ENCODE assay signal across 8 cellular contexts in genomic region chr20:59042796-59043621, GRCh38. TPM values are rescaled to one million over a fixed set of nuclear protein-coding genes. Genes with fewer than 3 reads are reported as not detected.
DNase-seq lines count a peak whose midpoint lies in the region; ATAC-seq and TF ChIP-seq lines count a peak whose summit lies in the region.

No MANE protein-coding gene starts in this region.

- ATAC-seq in HG02798 (IDR thresholded peaks at IDR 0.05; ENCODE audit: poor library complexity, unreplicated experiment), result peak; percentile 96

- H3K27ac ChIP-seq in left ventricle myocardium inferior (replicated peaks) (peak overlapping the region; percentile 88), prostate gland (peak overlapping the region; percentile 71 to 72)

- in situ Hi-C loops in GM13976 (cut with MboI; ENCODE audit: low sequenced_read_pairs, unreplicated experiment), result no loop called here

- peak; percentile 99 for DNase-seq in GM13976 (ENCODE audit: low spot score)
- DNase-seq in NCI-H1436 treated with DMSO at 0.1 percent for 48 hours (lab: John Stamatoyannopoulos, UW), result peak; percentile 33
- peak; percentile 90 for DNase-seq in T follicular helper cell (ENCODE audit: low read depth)
- DNase-seq in amniotic epithelial cell (ENCODE audit: low read depth), result peak; percentile 76
- DNase-seq in left ventricle myocardium inferior, result peak; percentile 93
- DNase-seq in prostate gland (ENCODE audit: low spot score), result peak; percentile 86
- DNase-seq in ureter (ENCODE audit: low spot score), result peak; percentile 92

- peak overlapping the region; percentile 88 for H3K4me3 ChIP-seq in left ventricle myocardium inferior
- peak overlapping the region; percentile 90 to 93 for H3K4me3 ChIP-seq in prostate gland

- H3K4me1 ChIP-seq in left ventricle myocardium inferior (peaks cover 46% of the 10 kb centered on the region), prostate gland (replicated peaks) (peaks cover 4% of the 10 kb centered on the region)

- H3K36me3 ChIP-seq in left ventricle myocardium inferior, result peaks cover 4% of the 10 kb centered on the region
- H3K36me3 ChIP-seq in prostate gland, result no peaks in the 10 kb centered on the region

- TF ChIP-seq CTCF in GM13976 (IDR thresholded peaks at IDR 0.05; ENCODE audit: borderline replicate concordance, control extremely low read depth, extremely low read depth, insufficient read depth, missing control alignments), result no peak
- TF ChIP-seq CTCF in left ventricle myocardium inferior (IDR thresholded peaks at IDR 0.05; ENCODE audit: borderline replicate concordance), result peak; percentile 48
- peak in 2 of 4 experiments; percentile 47 to 60 for TF ChIP-seq CTCF in prostate gland (IDR thresholded peaks at IDR 0.05)

- 18% methylated on average over 48 of the region's 66 CpGs for WGBS in prostate gland

- no peaks in the 10 kb centered on the region for H3K27me3 ChIP-seq in left ventricle myocardium inferior (ENCODE audit: low read depth)
- no peaks in the 10 kb centered on the region for H3K27me3 ChIP-seq in prostate gland (replicated peaks; ENCODE audit: insufficient read depth)

- intact Hi-C loops in left ventricle myocardium inferior (cut with micrococcal nuclease) (no loop called here), prostate gland (cut with DNase I) (no loop called here)

- no peak for TF ChIP-seq POLR2A in prostate gland (IDR thresholded peaks at IDR 0.05)

- H3K9me3 ChIP-seq in left ventricle myocardium inferior (replicated peaks) (no peaks in the 10 kb centered on the region), prostate gland (no peaks in the 10 kb centered on the region)

RNA-seq across cellular contexts. Expression of gene PRELID3B, which starts 0.4 kb away (rescaled TPM):
- 46.6 TPM for total RNA-seq in left ventricle myocardium inferior
- 10 to 100 TPM; 28.9 to 35.6 TPM for total RNA-seq in prostate gland
- 62.1 TPM for total RNA-seq in ureter

RNA-seq across cellular contexts. Expression of gene ATP5F1E, which starts 10.9 kb away (rescaled TPM):
- total RNA-seq in left ventricle myocardium inferior (134 TPM), prostate gland (10 to 100 TPM; 23.5 to 24.4 TPM), ureter (77.7 TPM)

RNA-seq across cellular contexts. Expression of gene TUBB1, which starts 23.8 kb away (rescaled TPM):
- total RNA-seq in left ventricle myocardium inferior, result 0.30 TPM
- total RNA-seq in prostate gland, result not detected
- total RNA-seq in ureter, result not detected

RNA-seq across cellular contexts. Expression of gene CTSZ, which starts 36.0 kb away (rescaled TPM):
- total RNA-seq in left ventricle myocardium inferior, result 131 TPM
- 100 to 1,000 TPM in 1 of 2 donors, 10 to 100 TPM in 1; 93.6 to 130 TPM for total RNA-seq in prostate gland
- total RNA-seq in ureter, result 116 TPM

Comparison
In these comparisons a context has a peak if more than half of its experiments do, and no peak if none do; other contexts are left out.
1. Peak in every context shown above with its lines: DNase-seq, ATAC-seq, H3K4me3 ChIP-seq and H3K27ac ChIP-seq.
2. DNase-seq: peak in every context shown above with its lines; median percentile 99 in GM13976; 93 in left ventricle myocardium inferior; 92 in ureter; 90 in T follicular helper cell; 86 in prostate gland; 76 in amniotic epithelial cell; 33 in NCI-H1436 treated with DMSO at 0.1 percent for 48 hours.